Comparison of ENCODE assay signal across 22 cellular contexts in the genomic region with DNA sequence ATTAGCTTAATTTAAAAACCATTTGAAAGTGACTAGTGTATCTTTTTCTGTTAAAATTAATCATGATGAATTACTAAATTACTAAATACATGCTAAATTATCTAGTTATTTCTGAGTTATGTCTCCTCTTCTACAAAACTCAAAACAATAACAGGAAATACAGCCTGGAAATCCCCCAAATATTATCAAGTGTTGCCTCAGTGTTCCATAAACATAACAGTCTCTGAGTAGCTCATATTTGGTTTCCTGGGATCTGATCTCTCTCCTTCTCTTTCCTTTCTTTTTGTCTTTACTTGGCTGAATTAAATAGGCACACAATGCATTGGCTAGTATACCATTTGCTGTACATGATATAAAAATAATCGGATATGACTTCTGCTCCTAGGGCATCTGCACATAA.
DNase-seq lines count a peak whose midpoint lies in the region; ATAC-seq, FAIRE-seq and TF ChIP-seq lines count a peak whose summit lies in the region.
"Had no signal": no experiment of that assay in that cellular context is flagged by ENCODE, and none has a peak within 500 bp of the region (broad histone marks: within the 10 kb centered on the region; RNA-seq: fewer than 3 reads in every experiment).

No MANE protein-coding gene starts in this region.

- DNase-seq in midbrain (lab: John Stamatoyannopoulos, UW): no peak
- DNase-seq in CD8-positive, alpha-beta T cell: no peak
- DNase-seq: CD4-positive, CD25-positive, alpha-beta regulatory T cell; CD8-positive, alpha-beta memory T cell; DMS 273 treated with DMSO at 0.1 percent for 48 hours; DMS79; EL; GDM1; GOT3; HFFc6 had no signal

- peak; percentile 21 for FAIRE-seq in colon (lab: Jason Lieb, UNC)
- peak; percentile 38 for FAIRE-seq in islet of Langerhans (lab: Jason Lieb, UNC)
- FAIRE-seq: D721Med, GM12878, GM18507, H54 had no signal

- CTCF ChIA-PET in CD8-positive, alpha-beta T cell (lab: Charles Lee): no interaction called here

- intact Hi-C loops in CD8-positive, alpha-beta T cell (cut with DNase I, micrococcal nuclease): no loop called here

- H3K27me3 ChIP-seq in KMS-11 (ENCODE audit: insufficient read depth, low read depth): no peaks in the 10 kb centered on the region
- H3K27me3 ChIP-seq in CD8-positive, alpha-beta T cell (ENCODE audit: insufficient read depth, low read length): no peaks in the 10 kb centered on the region
- H3K27me3 ChIP-seq: BLaER1 had no signal

- peaks cover 16% of the 10 kb centered on the region for H3K4me1 ChIP-seq in KMS-11 (ENCODE audit: low read depth, poor library complexity, severe bottlenecking)
- no peaks in the 10 kb centered on the region for H3K4me1 ChIP-seq in CD8-positive, alpha-beta T cell (ENCODE audit: insufficient read depth, low read length)
- H3K4me1 ChIP-seq: BLaER1, HAP-1 had no signal

- H3K9ac ChIP-seq in KMS-11: no peak overlapping the region
- H3K9ac ChIP-seq: BLaER1 had no signal

- H3K9me3 ChIP-seq in CD8-positive, alpha-beta T cell (ENCODE audit: low read length): no peaks in the 10 kb centered on the region
- H3K9me3 ChIP-seq: BLaER1, HAP-1 had no signal

- no peak overlapping the region for H3K4me3 Mint-ChIP-seq in CD8-positive, alpha-beta T cell
- H3K4me3 Mint-ChIP-seq: B cell; CD4-positive, CD25-positive, alpha-beta regulatory T cell; CD8-positive, alpha-beta memory T cell; HFFc6 had no signal

- no peaks in the 10 kb centered on the region for H3K36me3 ChIP-seq in KMS-11 (ENCODE audit: insufficient read depth)
- no peaks in the 10 kb centered on the region for H3K36me3 ChIP-seq in CD8-positive, alpha-beta T cell (ENCODE audit: insufficient read depth, low read length)
- H3K36me3 ChIP-seq: BLaER1, HAP-1 had no signal

- H3K27ac Mint-ChIP-seq in CD8-positive, alpha-beta T cell: no peak overlapping the region
- H3K27ac Mint-ChIP-seq: B cell; CD4-positive, CD25-positive, alpha-beta regulatory T cell; CD8-positive, alpha-beta memory T cell; HFFc6 had no signal

- H3K27ac ChIP-seq in KMS-11: no peak overlapping the region
- no peak overlapping the region for H3K27ac ChIP-seq in CD8-positive, alpha-beta T cell (ENCODE audit: low read depth, low read length)
- H3K27ac ChIP-seq: BLaER1, C4-2B had no signal

- ATAC-seq in HG03521 (IDR thresholded peaks at IDR 0.05; ENCODE audit: unreplicated experiment): no peak
- no peak for ATAC-seq in CD8-positive, alpha-beta T cell
- ATAC-seq: GM12878 had no signal

- no peak overlapping the region for H3K4me3 ChIP-seq in KMS-11 (IDR thresholded peaks at IDR 0.05; ENCODE audit: insufficient read depth, low read depth, low read length)
- H3K4me3 ChIP-seq in CD8-positive, alpha-beta T cell (ENCODE audit: low read depth, low read length): no peak overlapping the region
- H3K4me3 ChIP-seq: BLaER1, GM12878, HAP-1 had no signal

- H3K27me3 Mint-ChIP-seq in CD8-positive, alpha-beta T cell (ENCODE audit: low read depth): no peaks in the 10 kb centered on the region
- H3K27me3 Mint-ChIP-seq: CD4-positive, CD25-positive, alpha-beta regulatory T cell had no signal

- peak overlapping the region; percentile 55 for H3K4me2 ChIP-seq in KMS-11
- H3K4me2 ChIP-seq: BLaER1 had no signal

- H4K20me1 ChIP-seq in KMS-11 (ENCODE audit: insufficient read depth): no peaks in the 10 kb centered on the region
- H4K20me1 ChIP-seq: BLaER1 had no signal

- TF ChIP-seq CTCF in KMS-11 (conservative IDR thresholded peaks at IDR 0.05; ENCODE audit: low read depth, low read length): no peak
- TF ChIP-seq CTCF in CD8-positive, alpha-beta T cell (IDR thresholded peaks at IDR 0.05): no peak

- H2AFZ ChIP-seq in KMS-11 (ENCODE audit: low read depth): no peak overlapping the region

- POLR2A ChIA-PET in CD8-positive, alpha-beta T cell (lab: Charles Lee): no interaction called here

- H3K9me3 Mint-ChIP-seq in CD8-positive, alpha-beta T cell: no peaks in the 10 kb centered on the region
- H3K9me3 Mint-ChIP-seq: HFFc6 had no signal

- no peaks in the 10 kb centered on the region for H3K36me3 Mint-ChIP-seq in CD8-positive, alpha-beta T cell
- H3K36me3 Mint-ChIP-seq: CD4-positive, CD25-positive, alpha-beta regulatory T cell; CD8-positive, alpha-beta memory T cell had no signal

- no peaks in the 10 kb centered on the region for H3K79me2 ChIP-seq in KMS-11 (ENCODE audit: insufficient read depth, low read depth)

- H3K4me1 Mint-ChIP-seq in CD8-positive, alpha-beta T cell (ENCODE audit: low read depth): no peaks in the 10 kb centered on the region
- H3K4me1 Mint-ChIP-seq: B cell; CD4-positive, CD25-positive, alpha-beta regulatory T cell; CD8-positive, alpha-beta memory T cell had no signal
